18 cellular contexts compared by ENCODE assay signal in the genomic region with DNA sequence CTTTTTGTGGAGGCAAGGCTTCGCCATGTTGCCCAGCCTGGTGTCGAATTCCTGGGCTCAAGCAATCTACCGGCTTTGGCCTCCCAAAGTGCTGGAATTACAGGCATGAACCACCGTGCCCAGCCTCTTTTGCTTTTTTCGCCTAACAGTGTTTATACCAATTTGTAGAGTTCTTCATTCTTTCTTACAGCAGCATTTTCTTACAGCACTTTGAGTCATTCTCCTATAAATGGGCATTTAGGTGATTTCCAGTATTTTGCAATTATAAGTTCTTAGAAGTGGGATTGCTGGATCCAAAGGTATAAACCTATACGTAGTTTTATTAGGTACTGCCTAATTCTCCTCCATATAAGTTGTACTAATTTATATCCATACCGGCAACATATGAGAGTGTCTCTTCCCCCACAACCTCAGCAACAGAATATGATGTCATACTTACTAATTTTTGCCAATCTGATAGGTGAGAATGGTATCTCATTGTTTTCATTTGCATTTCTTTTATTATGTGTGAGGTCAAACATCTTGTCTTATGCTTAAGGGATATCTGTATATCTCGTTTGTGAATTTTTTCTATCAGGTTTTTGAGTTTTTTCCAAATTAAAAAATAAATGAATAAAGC. TPM values are rescaled to one million over a fixed set of nuclear protein-coding genes. Genes with fewer than 3 reads are reported as not detected.
DNase-seq lines count a peak whose midpoint lies in the region; ATAC-seq and TF ChIP-seq lines count a peak whose summit lies in the region.
"Had no signal": no experiment of that assay in that cellular context is flagged by ENCODE, and none has a peak within 500 bp of the region (broad histone marks: within the 10 kb centered on the region; RNA-seq: fewer than 3 reads in every experiment).

No MANE protein-coding gene starts in this region.

- peaks cover 59% of the 10 kb centered on the region for H3K79me2 ChIP-seq in smooth muscle cell (ENCODE audit: low read depth)

- H3K9me3 Mint-ChIP-seq in activated naive CD8-positive, alpha-beta T cell treated with anti-CD3 and anti-CD28 coated beads, Interleukin-2, amount 50 U/mL, for 24 hours = no peaks in the 10 kb centered on the region
- no peaks in the 10 kb centered on the region for H3K9me3 Mint-ChIP-seq in activated naive CD8-positive, alpha-beta T cell treated with anti-CD3 and anti-CD28 coated beads for 36 hours
- H3K9me3 Mint-ChIP-seq: activated naive CD4-positive, alpha-beta T cell treated with anti-CD3 and anti-CD28 coated beads, Interleukin-2, amount 10 ng/mL, durations not matched to agents 7 days and 5 days; naive thymus-derived CD4-positive, alpha-beta T cell; stimulated activated naive CD8-positive, alpha-beta T cell treated with anti-CD3 and anti-CD28 coated beads, Interleukin-15, Interleukin-2, amounts not matched to agents 100 ng/mL and 50 ng/mL, for 24 hours had no signal

- H3F3A ChIP-seq in smooth muscle cell (ENCODE audit: low read depth) = no peaks in the 10 kb centered on the region

- H3K27ac Mint-ChIP-seq in activated naive CD8-positive, alpha-beta T cell treated with anti-CD3 and anti-CD28 coated beads, Interleukin-2, amount 50 U/mL, for 24 hours = peak overlapping the region; percentile 13
- no peak overlapping the region for H3K27ac Mint-ChIP-seq in activated naive CD8-positive, alpha-beta T cell treated with anti-CD3 and anti-CD28 coated beads for 36 hours
- H3K27ac Mint-ChIP-seq: activated naive CD4-positive, alpha-beta T cell treated with anti-CD3 and anti-CD28 coated beads, Interleukin-2, amount 10 ng/mL, durations not matched to agents 7 days and 5 days; naive thymus-derived CD4-positive, alpha-beta T cell; stimulated activated naive CD8-positive, alpha-beta T cell treated with anti-CD3 and anti-CD28 coated beads, Interleukin-15, Interleukin-2, amounts not matched to agents 100 ng/mL and 50 ng/mL, for 24 hours had no signal

- 64% methylated on average over 8 of the region's 8 CpGs for WGBS in smooth muscle cell (ENCODE audit: low lambda C conversion rate)
- 91 to 94% methylated on average over 8 of the region's 8 CpGs for WGBS in thyroid gland, 2 donors

- TF ChIP-seq CTCF in smooth muscle cell (IDR thresholded peaks at IDR 0.05; ENCODE audit: borderline replicate concordance, insufficient read depth, poor library complexity, severe bottlenecking) = no peak
- no peak for TF ChIP-seq CTCF in thyroid gland (IDR thresholded peaks at IDR 0.05)

- no peaks in the 10 kb centered on the region for H3K27me3 Mint-ChIP-seq in activated naive CD8-positive, alpha-beta T cell treated with anti-CD3 and anti-CD28 coated beads, Interleukin-2, amount 50 U/mL, for 24 hours
- H3K27me3 Mint-ChIP-seq in activated naive CD8-positive, alpha-beta T cell treated with anti-CD3 and anti-CD28 coated beads for 36 hours = no peaks in the 10 kb centered on the region
- H3K27me3 Mint-ChIP-seq: activated naive CD4-positive, alpha-beta T cell treated with anti-CD3 and anti-CD28 coated beads, Interleukin-2, amount 10 ng/mL, durations not matched to agents 7 days and 5 days; naive thymus-derived CD4-positive, alpha-beta T cell; stimulated activated naive CD8-positive, alpha-beta T cell treated with anti-CD3 and anti-CD28 coated beads, Interleukin-15, Interleukin-2, amounts not matched to agents 100 ng/mL and 50 ng/mL, for 24 hours had no signal

- H3K36me3 ChIP-seq in smooth muscle cell (ENCODE audit: low read depth) = no peaks in the 10 kb centered on the region
- no peaks in the 10 kb centered on the region for H3K36me3 ChIP-seq in thyroid gland
- H3K36me3 ChIP-seq: gastrocnemius medialis had no signal

- no peak overlapping the region for H3K9ac ChIP-seq in smooth muscle cell (ENCODE audit: low read depth)

- intact Hi-C loops in thyroid gland (cut with DNase I) = no loop called here

- no peak for TF ChIP-seq POLR2A in thyroid gland (IDR thresholded peaks at IDR 0.05)

- no peak for DNase-seq in activated naive CD8-positive, alpha-beta T cell treated with anti-CD3 and anti-CD28 coated beads, Interleukin-2, amount 50 U/mL, for 24 hours
- no peak for DNase-seq in activated naive CD8-positive, alpha-beta T cell treated with anti-CD3 and anti-CD28 coated beads for 36 hours
- DNase-seq in RPMI7951 (ENCODE audit: low read depth) (peak; percentile 25), dedifferentiated amniotic fluid mesenchymal stem cell (ENCODE audit: extremely low spot score) (peak; percentile 42), smooth muscle cell (lab: John Stamatoyannopoulos, UW; ENCODE audit: unreplicated experiment) (no peak), thyroid gland (no peak)
- DNase-seq: activated CD4-positive, CD25-positive, alpha-beta regulatory T cell; activated naive CD4-positive, alpha-beta T cell treated with anti-CD3 and anti-CD28 coated beads, Interleukin-2, amount 10 ng/mL, durations not matched to agents 7 days and 5 days; effector CD4-positive, alpha-beta T cell; gastrocnemius medialis; GF-D8; naive thymus-derived CD4-positive, alpha-beta T cell; NCI-H345; NK-92 treated with Interleukin-12 subunit alpha and Interleukin-12 subunit beta, amount 100 ng/mL, for 24 hours had no signal

- peaks cover 13% of the 10 kb centered on the region for H3K4me1 Mint-ChIP-seq in activated naive CD8-positive, alpha-beta T cell treated with anti-CD3 and anti-CD28 coated beads, Interleukin-2, amount 50 U/mL, for 24 hours
- peaks cover 14% of the 10 kb centered on the region for H3K4me1 Mint-ChIP-seq in activated naive CD8-positive, alpha-beta T cell treated with anti-CD3 and anti-CD28 coated beads for 36 hours

- H3K9me3 ChIP-seq in smooth muscle cell (replicated peaks; ENCODE audit: low read depth) (no peaks in the 10 kb centered on the region), thyroid gland (no peaks in the 10 kb centered on the region)
- H3K9me3 ChIP-seq: gastrocnemius medialis had no signal

- no peaks in the 10 kb centered on the region for H3K36me3 Mint-ChIP-seq in activated naive CD8-positive, alpha-beta T cell treated with anti-CD3 and anti-CD28 coated beads, Interleukin-2, amount 50 U/mL, for 24 hours (ENCODE audit: low read depth)
- no peaks in the 10 kb centered on the region for H3K36me3 Mint-ChIP-seq in activated naive CD8-positive, alpha-beta T cell treated with anti-CD3 and anti-CD28 coated beads for 36 hours

- peaks cover 82% of the 10 kb centered on the region for H4K20me1 ChIP-seq in smooth muscle cell (ENCODE audit: low read depth)

- no peak overlapping the region for H2AFZ ChIP-seq in smooth muscle cell (ENCODE audit: low read depth)

- H3K27ac ChIP-seq in smooth muscle cell (ENCODE audit: low read depth) (peak overlapping the region; percentile 68), thyroid gland (no peak overlapping the region)
- H3K27ac ChIP-seq: gastrocnemius medialis had no signal

- peak overlapping the region; percentile 57 for H3K4me2 ChIP-seq in smooth muscle cell

- H3K27me3 ChIP-seq in smooth muscle cell (ENCODE audit: low read depth) (no peaks in the 10 kb centered on the region), thyroid gland (no peaks in the 10 kb centered on the region)
- H3K27me3 ChIP-seq: gastrocnemius medialis had no signal

- peaks cover 5% of the 10 kb centered on the region for H3K4me1 ChIP-seq in smooth muscle cell (ENCODE audit: low read depth)
- H3K4me1 ChIP-seq in thyroid gland = peaks cover 13 to 18% of the 10 kb centered on the region in 2 donors

- ATAC-seq in activated naive CD8-positive, alpha-beta T cell treated with anti-CD3 and anti-CD28 coated beads, Interleukin-2, amount 50 U/mL, for 24 hours = peak; percentile 37
- ATAC-seq in HG03135 (IDR thresholded peaks at IDR 0.05; ENCODE audit: unreplicated experiment) = no peak
- ATAC-seq in GM21737 (IDR thresholded peaks at IDR 0.05; ENCODE audit: unreplicated experiment) = no peak
- ATAC-seq: gastrocnemius medialis; HCT116; naive thymus-derived CD4-positive, alpha-beta T cell had no signal

- H3K4me3 ChIP-seq in smooth muscle cell (no peak overlapping the region), thyroid gland (replicated peaks in 1 of 3) (no peak overlapping the region)
- H3K4me3 ChIP-seq: gastrocnemius medialis had no signal

- H3K4me3 Mint-ChIP-seq in activated naive CD8-positive, alpha-beta T cell treated with anti-CD3 and anti-CD28 coated beads, Interleukin-2, amount 50 U/mL, for 24 hours = no peak overlapping the region
- H3K4me3 Mint-ChIP-seq in activated naive CD8-positive, alpha-beta T cell treated with anti-CD3 and anti-CD28 coated beads for 36 hours = no peak overlapping the region
- H3K4me3 Mint-ChIP-seq: activated naive CD4-positive, alpha-beta T cell treated with anti-CD3 and anti-CD28 coated beads, Interleukin-2, amount 10 ng/mL, durations not matched to agents 7 days and 5 days; naive thymus-derived CD4-positive, alpha-beta T cell; stimulated activated naive CD8-positive, alpha-beta T cell treated with anti-CD3 and anti-CD28 coated beads, Interleukin-15, Interleukin-2, amounts not matched to agents 100 ng/mL and 50 ng/mL, for 24 hours had no signal

RNA-seq across cellular contexts. Expression of gene SUFU, which starts 39.1 kb away (rescaled TPM):
- total RNA-seq in activated naive CD8-positive, alpha-beta T cell treated with anti-CD3 and anti-CD28 coated beads for 36 hours = 1 to 10 TPM; 5.7 to 6.0 TPM
- total RNA-seq in RPMI7951 (2014; rRNA removed; shearing (Covaris generic)) = 3.7 and 4.0 TPM in 2 replicates
- total RNA-seq in smooth muscle cell = 8.5 and 8.9 TPM in 2 replicates
- polyA plus RNA-seq in smooth muscle cell = 17.2 and 17.3 TPM in 2 replicates
- total RNA-seq in thyroid gland = 1 to 10 TPM; 2.3 to 5.4 (median 4.4) TPM

RNA-seq across cellular contexts. Expression of gene ACTR1A, which starts 40.4 kb away (rescaled TPM):
- 10 to 100 TPM; 51.1 to 54.9 TPM for total RNA-seq in activated naive CD8-positive, alpha-beta T cell treated with anti-CD3 and anti-CD28 coated beads for 36 hours
- total RNA-seq in RPMI7951 (2014; rRNA removed; shearing (Covaris generic)) = 116 and 179 TPM in 2 replicates
- total RNA-seq in smooth muscle cell (144 and 146 TPM in 2 replicates), thyroid gland (100 to 1,000 TPM in 3 of 4 donors, 10 to 100 TPM in 1; 94.1 to 111 (median 103) TPM)
- 115 and 149 TPM in 2 replicates for polyA plus RNA-seq in smooth muscle cell

Comparison
In these comparisons a context has a peak if more than half of its experiments do, and no peak if none do; other contexts are left out.
1. DNase-seq: peak in RPMI7951 (single experiment) and dedifferentiated amniotic fluid mesenchymal stem cell (single experiment); none in activated naive CD8-positive, alpha-beta T cell treated with anti-CD3 and anti-CD28 coated beads, Interleukin-2, amount 50 U/mL, for 24 hours (single experiment), activated naive CD8-positive, alpha-beta T cell treated with anti-CD3 and anti-CD28 coated beads for 36 hours (single experiment), smooth muscle cell (single experiment) and thyroid gland (0 of 2).